Comparison of ENCODE assay signal across 15 cellular contexts in the genomic region with DNA sequence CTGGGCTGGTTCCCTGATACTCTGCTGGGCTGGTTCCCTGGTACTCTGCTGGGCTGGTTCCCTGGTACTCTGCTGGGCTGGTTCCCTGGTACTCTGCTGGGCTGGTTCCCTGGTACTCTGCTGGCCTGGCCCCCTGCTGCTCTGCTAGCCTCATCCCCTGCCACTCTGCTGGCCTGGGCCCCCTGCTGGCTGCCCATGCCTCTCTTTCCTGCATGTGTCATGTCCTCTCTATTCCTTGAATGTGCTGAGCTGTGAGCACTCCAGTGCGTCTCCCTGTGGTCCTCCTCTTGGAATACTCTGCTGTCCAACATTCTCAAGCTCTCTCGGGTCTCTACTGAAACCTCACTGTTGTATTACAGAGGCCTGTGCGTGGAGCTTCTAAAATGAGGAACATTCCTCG.
A peak's percentile ranks its signal among the peaks of the same experiment; 100 is the strongest.
DNase-seq lines count a peak whose midpoint lies in the region; ATAC-seq and TF ChIP-seq lines count a peak whose summit lies in the region.
"Had no signal": no experiment of that assay in that cellular context is flagged by ENCODE, and none has a peak within 500 bp of the region (broad histone marks: within the 10 kb centered on the region; RNA-seq: fewer than 3 reads in every experiment).

No MANE protein-coding gene starts in this region.

- ATAC-seq in SK-N-SH treated with all-trans-retinoic acid at 6 μM for 48 hours (peak; percentile 96), HG02588 (IDR thresholded peaks at IDR 0.05; ENCODE audit: unreplicated experiment) (no peak)
- ATAC-seq: activated CD8-positive, alpha-beta memory T cell treated with anti-CD3 and anti-CD28 coated beads, Interleukin-2, amount 10 ng/mL, durations not matched to agents 7 days and 5 days had no signal

- H3K27me3 ChIP-seq in GM23248 (replicated peaks; ENCODE audit: insufficient read depth) (no peaks in the 10 kb centered on the region), dorsolateral prefrontal cortex (no peaks in the 10 kb centered on the region)

- no peak overlapping the region for H3K4me2 ChIP-seq in GM23248 (ENCODE audit: unreplicated experiment)

- no peaks in the 10 kb centered on the region for H3K9me2 ChIP-seq in GM23248 (ENCODE audit: insufficient read depth)

- no peaks in the 10 kb centered on the region for H3K79me2 ChIP-seq in GM23248 (ENCODE audit: insufficient read depth)

- DNase-seq in COLO668 (lab: John Stamatoyannopoulos, UW; ENCODE audit: unreplicated experiment) = peak; percentile 32
- peak; percentile 33 for DNase-seq in GM23248
- peak; percentile 78 for DNase-seq in islet precursor cell
- no peak for DNase-seq in activated effector memory CD4-positive, alpha-beta T cell treated with Interleukin-2 at 50 U/mL for 16 hours
- DNase-seq in NK-92 (lab: John Stamatoyannopoulos, UW; ENCODE audit: unreplicated experiment) = no peak
- DNase-seq in dorsolateral prefrontal cortex = no peak
- DNase-seq: activated CD8-positive, alpha-beta memory T cell treated with anti-CD3 and anti-CD28 coated beads, Interleukin-2, amount 10 ng/mL, durations not matched to agents 7 days and 5 days; activated naive CD8-positive, alpha-beta T cell treated with anti-CD3 and anti-CD28 coated beads, Interleukin-2, amount 10 ng/mL, durations not matched to agents 7 days and 5 days; dermis blood vessel endothelial cell; NCI-H1436 treated with DMSO at 0.1 percent for 48 hours; OCI-M1; stimulated activated CD4-positive, alpha-beta T cell treated with anti-CD3 and anti-CD28 coated beads, Interleukin-1b, Interleukin-23, amount 100 ng/mL, for 48 hours had no signal

- H4K20me1 ChIP-seq in GM23248 (ENCODE audit: insufficient read depth) = no peaks in the 10 kb centered on the region

- in situ Hi-C loops in GM23248 (cut with MboI) = no loop called here

- TF ChIP-seq CTCF in dorsolateral prefrontal cortex (IDR thresholded peaks at IDR 0.05 in 54 of 56, conservative IDR thresholded peaks at IDR 0.05 in 2 of 56; ENCODE audit: low read depth in 1 of 56, partially characterized antibody in 56 of 56) = no peak

- no peak overlapping the region for H3K27ac ChIP-seq in GM23248
- H3K27ac ChIP-seq in dorsolateral prefrontal cortex = no peak overlapping the region

- H3K36me3 ChIP-seq in GM23248 (ENCODE audit: low read depth) = no peaks in the 10 kb centered on the region

- H3K4me1 ChIP-seq in GM23248 (ENCODE audit: insufficient read depth) = no peaks in the 10 kb centered on the region

- H3K4me3 ChIP-seq in GM23248 (no peak overlapping the region), dorsolateral prefrontal cortex (no peak overlapping the region)
- H3K4me3 ChIP-seq: lung had no signal

- no peaks in the 10 kb centered on the region for H3K9me3 ChIP-seq in GM23248 (ENCODE audit: low read depth)

- no peak overlapping the region for H3K9ac ChIP-seq in GM23248

- intact Hi-C loops in dorsolateral prefrontal cortex (cut with DNase I) = no loop called here

- H3F3A ChIP-seq in GM23248 (ENCODE audit: insufficient read depth) = no peaks in the 10 kb centered on the region

- 70 to 73% methylated on average over 4 of the region's 4 CpGs for WGBS in GM23248 (ENCODE audit: low coverage in 1 of 2, low lambda C conversion rate in 2 of 2, missing lambda C conversion rate in 2 of 2), 2 experiments

- H2AFZ ChIP-seq in GM23248 = no peak overlapping the region

TF ChIP-seq in SK-N-SH treated with all-trans-retinoic acid at 6 μM for 48 hours, 23 proteins besides CTCF, POLR2A, EP300 and RAD21 (continues in another document):
- TF ChIP-seq ZFP3 (CRISPR knock-in tag; IDR thresholded peaks at IDR 0.05) (no peak), SNAI2 (CRISPR knock-in tag; IDR thresholded peaks at IDR 0.05) (no peak), GLIS3 (CRISPR knock-in tag; IDR thresholded peaks at IDR 0.05) (no peak), BACH2 (CRISPR knock-in tag; IDR thresholded peaks at IDR 0.05; ENCODE audit: borderline replicate concordance) (no peak), ARNTL (CRISPR knock-in tag; IDR thresholded peaks at IDR 0.05; ENCODE audit: borderline replicate concordance, low read depth) (no peak), OSR1 (CRISPR knock-in tag; IDR thresholded peaks at IDR 0.05) (no peak), ZNF8 (CRISPR knock-in tag; IDR thresholded peaks at IDR 0.05) (no peak), ZC3H10 (CRISPR knock-in tag; IDR thresholded peaks at IDR 0.05) (no peak), ZFP30 (CRISPR knock-in tag; IDR thresholded peaks at IDR 0.05) (no peak), ZNF565 (CRISPR knock-in tag; conservative IDR thresholded peaks at IDR 0.05; ENCODE audit: low read depth) (no peak), CSDC2 (CRISPR knock-in tag; IDR thresholded peaks at IDR 0.05) (no peak), TOX (CRISPR knock-in tag; IDR thresholded peaks at IDR 0.05; ENCODE audit: borderline replicate concordance) (no peak), ZNF70 (CRISPR knock-in tag; IDR thresholded peaks at IDR 0.05) (no peak), TCF4 (CRISPR knock-in tag; IDR thresholded peaks at IDR 0.05; ENCODE audit: borderline replicate concordance) (no peak)
- TF ChIP-seq, protein P1, sequence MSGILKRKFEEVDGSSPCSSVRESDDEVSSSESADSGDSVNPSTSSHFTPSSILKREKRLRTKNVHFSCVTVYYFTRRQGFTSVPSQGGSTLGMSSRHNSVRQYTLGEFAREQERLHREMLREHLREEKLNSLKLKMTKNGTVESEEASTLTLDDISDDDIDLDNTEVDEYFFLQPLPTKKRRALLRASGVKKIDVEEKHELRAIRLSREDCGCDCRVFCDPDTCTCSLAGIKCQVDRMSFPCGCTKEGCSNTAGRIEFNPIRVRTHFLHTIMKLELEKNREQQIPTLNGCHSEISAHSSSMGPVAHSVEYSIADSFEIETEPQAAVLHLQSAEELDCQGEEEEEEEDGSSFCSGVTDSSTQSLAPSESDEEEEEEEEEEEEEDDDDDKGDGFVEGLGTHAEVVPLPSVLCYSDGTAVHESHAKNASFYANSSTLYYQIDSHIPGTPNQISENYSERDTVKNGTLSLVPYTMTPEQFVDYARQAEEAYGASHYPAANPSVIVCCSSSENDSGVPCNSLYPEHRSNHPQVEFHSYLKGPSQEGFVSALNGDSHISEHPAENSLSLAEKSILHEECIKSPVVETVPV (CRISPR knock-in tag; IDR thresholded peaks at IDR 0.05) = no peak
- TF ChIP-seq, protein P2, sequence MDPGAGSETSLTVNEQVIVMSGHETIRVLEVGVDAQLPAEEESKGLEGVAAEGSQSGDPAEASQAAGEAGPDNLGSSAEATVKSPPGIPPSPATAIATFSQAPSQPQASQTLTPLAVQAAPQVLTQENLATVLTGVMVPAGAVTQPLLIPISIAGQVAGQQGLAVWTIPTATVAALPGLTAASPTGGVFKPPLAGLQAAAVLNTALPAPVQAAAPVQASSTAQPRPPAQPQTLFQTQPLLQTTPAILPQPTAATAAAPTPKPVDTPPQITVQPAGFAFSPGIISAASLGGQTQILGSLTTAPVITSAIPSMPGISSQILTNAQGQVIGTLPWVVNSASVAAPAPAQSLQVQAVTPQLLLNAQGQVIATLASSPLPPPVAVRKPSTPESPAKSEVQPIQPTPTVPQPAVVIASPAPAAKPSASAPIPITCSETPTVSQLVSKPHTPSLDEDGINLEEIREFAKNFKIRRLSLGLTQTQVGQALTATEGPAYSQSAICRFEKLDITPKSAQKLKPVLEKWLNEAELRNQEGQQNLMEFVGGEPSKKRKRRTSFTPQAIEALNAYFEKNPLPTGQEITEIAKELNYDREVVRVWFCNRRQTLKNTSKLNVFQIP (CRISPR knock-in tag; IDR thresholded peaks at IDR 0.05; ENCODE audit: borderline replicate concordance, low read depth) = no peak
- TF ChIP-seq, protein P3, sequence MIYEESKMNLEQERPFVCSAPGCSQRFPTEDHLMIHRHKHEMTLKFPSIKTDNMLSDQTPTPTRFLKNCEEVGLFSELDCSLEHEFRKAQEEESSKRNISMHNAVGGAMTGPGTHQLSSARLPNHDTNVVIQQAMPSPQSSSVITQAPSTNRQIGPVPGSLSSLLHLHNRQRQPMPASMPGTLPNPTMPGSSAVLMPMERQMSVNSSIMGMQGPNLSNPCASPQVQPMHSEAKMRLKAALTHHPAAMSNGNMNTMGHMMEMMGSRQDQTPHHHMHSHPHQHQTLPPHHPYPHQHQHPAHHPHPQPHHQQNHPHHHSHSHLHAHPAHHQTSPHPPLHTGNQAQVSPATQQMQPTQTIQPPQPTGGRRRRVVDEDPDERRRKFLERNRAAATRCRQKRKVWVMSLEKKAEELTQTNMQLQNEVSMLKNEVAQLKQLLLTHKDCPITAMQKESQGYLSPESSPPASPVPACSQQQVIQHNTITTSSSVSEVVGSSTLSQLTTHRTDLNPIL (CRISPR knock-in tag; IDR thresholded peaks at IDR 0.05; ENCODE audit: low read depth) = no peak
- TF ChIP-seq, protein P4, sequence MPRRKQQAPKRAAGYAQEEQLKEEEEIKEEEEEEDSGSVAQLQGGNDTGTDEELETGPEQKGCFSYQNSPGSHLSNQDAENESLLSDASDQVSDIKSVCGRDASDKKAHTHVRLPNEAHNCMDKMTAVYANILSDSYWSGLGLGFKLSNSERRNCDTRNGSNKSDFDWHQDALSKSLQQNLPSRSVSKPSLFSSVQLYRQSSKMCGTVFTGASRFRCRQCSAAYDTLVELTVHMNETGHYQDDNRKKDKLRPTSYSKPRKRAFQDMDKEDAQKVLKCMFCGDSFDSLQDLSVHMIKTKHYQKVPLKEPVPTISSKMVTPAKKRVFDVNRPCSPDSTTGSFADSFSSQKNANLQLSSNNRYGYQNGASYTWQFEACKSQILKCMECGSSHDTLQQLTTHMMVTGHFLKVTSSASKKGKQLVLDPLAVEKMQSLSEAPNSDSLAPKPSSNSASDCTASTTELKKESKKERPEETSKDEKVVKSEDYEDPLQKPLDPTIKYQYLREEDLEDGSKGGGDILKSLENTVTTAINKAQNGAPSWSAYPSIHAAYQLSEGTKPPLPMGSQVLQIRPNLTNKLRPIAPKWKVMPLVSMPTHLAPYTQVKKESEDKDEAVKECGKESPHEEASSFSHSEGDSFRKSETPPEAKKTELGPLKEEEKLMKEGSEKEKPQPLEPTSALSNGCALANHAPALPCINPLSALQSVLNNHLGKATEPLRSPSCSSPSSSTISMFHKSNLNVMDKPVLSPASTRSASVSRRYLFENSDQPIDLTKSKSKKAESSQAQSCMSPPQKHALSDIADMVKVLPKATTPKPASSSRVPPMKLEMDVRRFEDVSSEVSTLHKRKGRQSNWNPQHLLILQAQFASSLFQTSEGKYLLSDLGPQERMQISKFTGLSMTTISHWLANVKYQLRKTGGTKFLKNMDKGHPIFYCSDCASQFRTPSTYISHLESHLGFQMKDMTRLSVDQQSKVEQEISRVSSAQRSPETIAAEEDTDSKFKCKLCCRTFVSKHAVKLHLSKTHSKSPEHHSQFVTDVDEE (CRISPR knock-in tag; IDR thresholded peaks at IDR 0.05) = no peak

Comparison
In these comparisons a context has a peak if more than half of its experiments do, and no peak if none do; other contexts are left out.
1. DNase-seq: peak in COLO668 (single experiment), GM23248 (single experiment) and islet precursor cell (single experiment); none in activated effector memory CD4-positive, alpha-beta T cell treated with Interleukin-2 at 50 U/mL for 16 hours (single experiment), NK-92 (single experiment) and dorsolateral prefrontal cortex (0 of 10).